8 cellular contexts compared by ENCODE assay signal in genomic region chr1:206734499-206735142, GRCh38. TPM values are rescaled to one million over a fixed set of nuclear protein-coding genes. Genes with fewer than 3 reads are reported as not detected.
DNase-seq lines count a peak whose midpoint lies in the region; ATAC-seq, FAIRE-seq and TF ChIP-seq lines count a peak whose summit lies in the region.

No MANE protein-coding gene starts in this region.

- DNase-seq in A172 (ENCODE audit: low spot score) (peak; percentile 50), GM12891 (ENCODE audit: insufficient read length, low spot score) (peak; percentile 54), NOMO-1 (lab: John Stamatoyannopoulos, UW; ENCODE audit: unreplicated experiment in 2 of 2) (peak; percentile 34 to 52), activated T-cell treated with anti-CD3 and anti-CD28 coated beads for 24 hours (ENCODE audit: low read depth) (peak; percentile 62), fibroblast of mammary gland (ENCODE audit: low read depth) (peak; percentile 51), progenitor cell of endocrine pancreas (ENCODE audit: low spot score, unreplicated experiment) (peak; percentile 58), SW 1271 (lab: John Stamatoyannopoulos, UW) (no peak)

- FAIRE-seq in GM12891 (lab: Jason Lieb, UNC), result peak; percentile 73

- no peak overlapping the region for H3K4me3 ChIP-seq in fibroblast of mammary gland (ENCODE audit: control insufficient read depth, low read depth, low read length)

- H3K27ac Mint-ChIP-seq in progenitor cell of endocrine pancreas, result no peak overlapping the region

- no peaks in the 10 kb centered on the region for H3K27me3 Mint-ChIP-seq in progenitor cell of endocrine pancreas

- peaks cover 2% of the 10 kb centered on the region for H3K4me1 Mint-ChIP-seq in progenitor cell of endocrine pancreas (ENCODE audit: low read depth)

- peak; percentile 83 for TF ChIP-seq CTCF in fibroblast of mammary gland (conservative IDR thresholded peaks at IDR 0.05; ENCODE audit: control insufficient read depth, insufficient read depth, low read depth, low read length)
- TF ChIP-seq CTCF in progenitor cell of endocrine pancreas (IDR thresholded peaks at IDR 0.05; ENCODE audit: unreplicated experiment), result peak; percentile 73

- peaks cover 8% of the 10 kb centered on the region for H3K36me3 Mint-ChIP-seq in progenitor cell of endocrine pancreas (ENCODE audit: insufficient read depth)

- H3K4me3 Mint-ChIP-seq in progenitor cell of endocrine pancreas (ENCODE audit: low read depth), result no peak overlapping the region

- no peaks in the 10 kb centered on the region for H3K9me3 Mint-ChIP-seq in progenitor cell of endocrine pancreas (ENCODE audit: low read depth)

- no peak for ATAC-seq in HG02798 (IDR thresholded peaks at IDR 0.05; ENCODE audit: poor library complexity, unreplicated experiment)

- no peak for TF ChIP-seq POLR2A in GM12891 (IDR thresholded peaks at IDR 0.05; ENCODE audit: low read depth, low read length)

TF ChIP-seq in GM12891, 5 proteins besides CTCF, POLR2A, EP300 and RAD21:
- TF ChIP-seq POLR2AphosphoS5 (IDR thresholded peaks at IDR 0.05; ENCODE audit: low read depth, low read length), result no peak
- TF ChIP-seq SPI1 (IDR thresholded peaks at IDR 0.05; ENCODE audit: low read depth, low read length), result no peak
- no peak for TF ChIP-seq POU2F2 (IDR thresholded peaks at IDR 0.05; ENCODE audit: low read depth, low read length)
- TF ChIP-seq TAF1 (IDR thresholded peaks at IDR 0.05; ENCODE audit: low read depth, low read length), result no peak
- TF ChIP-seq PAX5 (IDR thresholded peaks at IDR 0.05; ENCODE audit: insufficient read depth, low read length, severe bottlenecking), result no peak

RNA-seq across cellular contexts. Expression of gene IL19, which starts 36.0 kb away (rescaled TPM):
- total RNA-seq in A172 (2014; rRNA removed; shearing (Covaris generic)), result not detected in 2 replicates
- polyA plus RNA-seq in GM12891 (2012; ENCODE audit: low read depth, missing spikeins), result 0.18 TPM
- not detected in 2 replicates for total RNA-seq in progenitor cell of endocrine pancreas

RNA-seq across cellular contexts. Expression of gene IL10, which starts 37.7 kb away (rescaled TPM):
- not detected in 2 replicates for total RNA-seq in A172 (2014; rRNA removed; shearing (Covaris generic))
- 3.3 TPM for polyA plus RNA-seq in GM12891 (2012; ENCODE audit: low read depth, missing spikeins)
- total RNA-seq in progenitor cell of endocrine pancreas, result not detected in 2 replicates

RNA-seq across cellular contexts. Expression of gene MAPKAPK2, which starts 49.9 kb away (rescaled TPM):
- total RNA-seq in A172 (2014; rRNA removed; shearing (Covaris generic)), result 46.9 and 48.6 TPM in 2 replicates
- 59.4 TPM for polyA plus RNA-seq in GM12891 (2012; ENCODE audit: low read depth, missing spikeins)
- 60.8 and 64.9 TPM in 2 replicates for total RNA-seq in progenitor cell of endocrine pancreas

Comparison
In these comparisons a context has a peak if more than half of its experiments do, and no peak if none do; other contexts are left out.
1. DNase-seq: peak in A172 (single experiment), GM12891 (single experiment), NOMO-1 (2 of 2), activated T-cell treated with anti-CD3 and anti-CD28 coated beads for 24 hours (single experiment), fibroblast of mammary gland (single experiment) and progenitor cell of endocrine pancreas (single experiment); none in SW 1271 (0 of 2).